Comparison of ENCODE assay signal across 8 cellular contexts in the genomic region with DNA sequence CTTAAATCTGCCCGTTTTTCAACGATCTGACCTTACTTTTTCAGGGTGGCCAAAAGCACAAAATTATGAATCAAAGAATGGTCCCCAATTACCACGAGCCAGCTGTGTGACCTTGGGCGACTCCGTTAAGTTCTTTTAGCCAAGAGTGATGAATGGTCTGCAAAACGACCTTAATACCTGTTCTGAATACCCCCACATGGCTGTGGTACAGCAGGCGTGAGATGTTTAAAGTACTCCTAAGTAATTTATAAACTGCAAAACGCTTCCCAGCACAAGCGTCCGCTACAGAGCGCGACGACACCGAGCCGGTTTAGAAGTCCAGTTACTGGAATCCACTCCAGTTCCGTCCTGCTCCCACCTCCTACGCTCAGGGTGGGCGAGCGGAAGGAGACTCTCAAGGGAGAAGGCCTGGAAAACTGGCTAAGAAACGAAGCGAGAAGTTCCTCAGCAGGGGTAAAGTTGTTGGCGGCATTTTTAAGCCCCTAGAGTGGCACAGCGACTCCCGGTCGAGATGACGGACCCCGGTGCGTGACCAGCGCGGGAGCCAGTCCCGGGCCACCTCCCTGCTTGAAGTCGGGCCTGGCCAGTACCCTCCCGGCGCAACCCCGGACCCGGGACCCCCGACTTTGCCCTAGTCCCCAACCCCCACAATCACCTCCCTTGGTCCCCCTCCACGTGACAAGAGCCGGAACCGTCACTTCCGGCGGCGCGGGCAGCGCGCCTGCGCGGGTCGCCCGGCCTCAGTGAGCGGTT.
A peak's percentile ranks its signal among the peaks of the same experiment; 100 is the strongest.
DNase-seq lines count a peak whose midpoint lies in the region; ATAC-seq lines count a peak whose summit lies in the region.

No MANE protein-coding gene starts in this region.

- H3K4me3 ChIP-seq in BLaER1 treated with 17β-estradiol and CSF1 and Interleukin-3, amounts not matched to agents 10 nM and 100 nM: peak overlapping the region; percentile 81 to 97 (median 87)

- H3K4me2 ChIP-seq in BLaER1 treated with 17β-estradiol and CSF1 and Interleukin-3, amounts not matched to agents 10 nM and 100 nM: peak overlapping the region; percentile 85 to 98 (median 90)

- ATAC-seq in GM19035 (IDR thresholded peaks at IDR 0.05; ENCODE audit: unreplicated experiment) (peak; percentile 60), HG03354 (IDR thresholded peaks at IDR 0.05; ENCODE audit: poor library complexity, severe bottlenecking, unreplicated experiment) (peak; percentile 61)

- H3K9ac ChIP-seq in BLaER1 treated with 17β-estradiol and CSF1 and Interleukin-3, amounts not matched to agents 10 nM and 100 nM: peak overlapping the region; percentile 85 to 99 (median 96)

- peaks cover 22 to 41% (median 35%) of the 10 kb centered on the region in 10 experiments for H3K4me1 ChIP-seq in BLaER1 treated with 17β-estradiol and CSF1 and Interleukin-3, amounts not matched to agents 10 nM and 100 nM

- DNase-seq in NCI-H82 (lab: John Stamatoyannopoulos, UW) (peak; percentile 83), medulla oblongata (ENCODE audit: extremely low spot score) (peak; percentile 93)
- peak; percentile 95 for DNase-seq in activated CD8-positive, alpha-beta memory T cell treated with anti-CD3 and anti-CD28 coated beads for 24 hours
- peak; percentile 80 for DNase-seq in effector CD8-positive, alpha-beta T cell (lab: John Stamatoyannopoulos, UW)
- peak; percentile 69 to 77 (median 73) for DNase-seq in stimulated activated CD4-positive, alpha-beta T cell treated with anti-CD3 and anti-CD28 coated beads, TNF-alpha, amount 100 ng/mL, for 48 hours (ENCODE audit: low read depth in 3 of 3)

- H3K9me3 ChIP-seq in BLaER1 treated with 17β-estradiol and CSF1 and Interleukin-3, amounts not matched to agents 10 nM and 100 nM (replicated peaks in 1 of 11): no peaks in the 10 kb centered on the region

- peaks cover 0 to 26% (median 14%) of the 10 kb centered on the region in 11 experiments; a peak in 12 of 22 replicates for H3K36me3 ChIP-seq in BLaER1 treated with 17β-estradiol and CSF1 and Interleukin-3, amounts not matched to agents 10 nM and 100 nM

- H3K27me3 ChIP-seq in BLaER1 treated with 17β-estradiol and CSF1 and Interleukin-3, amounts not matched to agents 10 nM and 100 nM: no peaks in the 10 kb centered on the region

- H4K20me1 ChIP-seq in BLaER1 treated with 17β-estradiol and CSF1 and Interleukin-3, amounts not matched to agents 10 nM and 100 nM: peaks cover 13 to 38% (median 31%) of the 10 kb centered on the region in 11 experiments; a peak in 20 of 22 replicates

- peak overlapping the region; percentile 94 to 100 (median 98) for H3K27ac ChIP-seq in BLaER1 treated with 17β-estradiol and CSF1 and Interleukin-3, amounts not matched to agents 10 nM and 100 nM

Comparison
In these comparisons a context has a peak if more than half of its experiments do, and no peak if none do; other contexts are left out.
1. Peak in every context shown above with its lines: DNase-seq, ATAC-seq, H3K4me3 ChIP-seq and H3K27ac ChIP-seq.